ENCODE assay signal across 8 cellular contexts in the genomic region with DNA sequence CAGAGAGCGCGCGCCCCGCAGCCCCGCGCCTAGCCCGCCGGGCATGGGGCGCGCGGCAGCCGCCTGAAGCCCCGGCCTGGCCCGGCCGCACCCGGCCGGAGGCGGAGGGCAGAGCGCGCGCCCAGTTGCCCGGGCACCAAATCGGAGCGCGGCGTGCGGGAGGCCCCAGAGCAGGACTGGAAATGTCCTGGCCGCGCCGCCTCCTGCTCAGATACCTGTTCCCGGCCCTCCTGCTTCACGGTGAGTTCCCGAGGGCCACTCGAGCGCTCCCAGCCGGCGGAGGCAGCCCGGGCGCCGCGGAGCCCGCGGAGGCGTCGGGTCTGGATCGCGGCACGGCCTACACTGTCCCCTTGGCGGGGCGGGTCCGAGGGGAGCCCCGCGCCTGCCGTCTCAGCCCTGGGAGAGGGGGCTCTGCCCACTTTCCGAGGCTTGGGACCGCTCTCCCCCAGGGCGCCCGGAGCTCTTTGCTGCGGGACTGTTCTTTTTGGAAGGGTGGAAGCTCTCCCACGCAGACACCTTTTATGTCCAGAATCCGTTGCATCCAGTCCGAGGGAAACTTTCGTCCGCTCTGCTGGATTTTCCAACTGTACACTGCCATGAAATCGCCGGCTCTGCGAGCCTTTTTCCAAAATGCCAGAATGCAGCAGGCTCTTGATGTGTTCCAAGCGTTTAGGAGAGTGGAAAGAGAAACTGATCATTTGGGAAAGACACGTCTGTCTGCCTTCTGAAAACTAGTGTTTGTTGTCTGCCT. TPM values are rescaled to one million over a fixed set of nuclear protein-coding genes. Genes with fewer than 3 reads are reported as not detected.
DNase-seq lines count a peak whose midpoint lies in the region; ATAC-seq and TF ChIP-seq lines count a peak whose summit lies in the region.

No MANE protein-coding gene starts in this region.

- WGBS in spleen, 5 donors = 1 to 3% (median 2%) methylated on average over 33 to 69 of the region's 69 CpGs

- H3K27ac ChIP-seq in spleen = peak overlapping the region in 7 of 8 donors; percentile 63 to 81 (median 70)

- no peaks in the 10 kb centered on the region for H3K36me3 Mint-ChIP-seq in activated T-helper 2 cell treated with anti-CD3 and anti-CD28 coated beads, Interferon-gamma antibody, Interleukin-2, Interleukin-4, amounts not matched to agents 10 μg/mL and 5 μg/mL and 100 μg/mL, durations not matched to agents 14 hours and 24 hours and 36 hours (ENCODE audit: low read depth)

- in situ Hi-C loops in GM13977 (cut with MboI; ENCODE audit: low pct_unique_long_range_greater_than_20kb, low sequenced_read_pairs, unreplicated experiment) = no loop called here

- H3K9me3 ChIP-seq in iPS-15b (ENCODE audit: control insufficient read depth, insufficient read depth, low read length) (no peaks in the 10 kb centered on the region), spleen (no peaks in the 10 kb centered on the region)

- H3K27me3 ChIP-seq in iPS-15b (ENCODE audit: control insufficient read depth, insufficient read depth, low read length) = peaks cover 48% of the 10 kb centered on the region
- H3K27me3 ChIP-seq in spleen (replicated peaks in 1 of 7) = peaks cover 0 to 78% (median 30%) of the 10 kb centered on the region in 7 donors

- H3K4me3 ChIP-seq in iPS-15b (ENCODE audit: low read depth, low read length) = peak overlapping the region; percentile 60
- peak overlapping the region; percentile 30 to 72 (median 44) for H3K4me3 ChIP-seq in spleen

- H3K27me3 Mint-ChIP-seq in activated T-helper 2 cell treated with anti-CD3 and anti-CD28 coated beads, Interferon-gamma antibody, Interleukin-2, Interleukin-4, amounts not matched to agents 10 μg/mL and 5 μg/mL and 100 μg/mL, durations not matched to agents 14 hours and 24 hours and 36 hours (ENCODE audit: low read depth) = peaks cover 70% of the 10 kb centered on the region

- TF ChIP-seq POLR2A in spleen (IDR thresholded peaks at IDR 0.05) = no peak

- H3K36me3 ChIP-seq in iPS-15b (ENCODE audit: control insufficient read depth, insufficient read depth, low read length) (no peaks in the 10 kb centered on the region), spleen (no peaks in the 10 kb centered on the region)

- peak; percentile 31 for ATAC-seq in HG02759 (IDR thresholded peaks at IDR 0.05; ENCODE audit: unreplicated experiment)
- no peak for ATAC-seq in GM18520 (IDR thresholded peaks at IDR 0.05; ENCODE audit: unreplicated experiment)
- no peak for ATAC-seq in HG03565 (IDR thresholded peaks at IDR 0.05; ENCODE audit: unreplicated experiment)
- ATAC-seq in GM18517 (IDR thresholded peaks at IDR 0.05; ENCODE audit: unreplicated experiment) = no peak

- peaks cover 8% of the 10 kb centered on the region for H3K4me1 ChIP-seq in iPS-15b (ENCODE audit: control insufficient read depth, insufficient read depth, low read length)
- H3K4me1 ChIP-seq in spleen = peaks cover 0 to 27% (median 13%) of the 10 kb centered on the region in 6 donors

- DNase-seq in activated T-helper 2 cell treated with anti-CD3 and anti-CD28 coated beads, Interferon-gamma antibody, Interleukin-2, Interleukin-4, amounts not matched to agents 10 μg/mL and 5 μg/mL and 100 μg/mL, durations not matched to agents 14 hours and 24 hours and 36 hours (ENCODE audit: low spot score) = no peak
- DNase-seq in spleen (no peak), GM13977 (ENCODE audit: low spot score) (no peak)

- H3K4me3 Mint-ChIP-seq in activated T-helper 2 cell treated with anti-CD3 and anti-CD28 coated beads, Interferon-gamma antibody, Interleukin-2, Interleukin-4, amounts not matched to agents 10 μg/mL and 5 μg/mL and 100 μg/mL, durations not matched to agents 14 hours and 24 hours and 36 hours (ENCODE audit: low read depth) = peak overlapping the region; percentile 42

- TF ChIP-seq CTCF in spleen (IDR thresholded peaks at IDR 0.05 in 8 of 11, conservative IDR thresholded peaks at IDR 0.05 in 3 of 11) (no peak), GM13977 (IDR thresholded peaks at IDR 0.05; ENCODE audit: extremely low read depth, insufficient read depth, missing control alignments) (no peak)

- no peaks in the 10 kb centered on the region for H3K9me3 Mint-ChIP-seq in activated T-helper 2 cell treated with anti-CD3 and anti-CD28 coated beads, Interferon-gamma antibody, Interleukin-2, Interleukin-4, amounts not matched to agents 10 μg/mL and 5 μg/mL and 100 μg/mL, durations not matched to agents 14 hours and 24 hours and 36 hours

- H3K4me1 Mint-ChIP-seq in activated T-helper 2 cell treated with anti-CD3 and anti-CD28 coated beads, Interferon-gamma antibody, Interleukin-2, Interleukin-4, amounts not matched to agents 10 μg/mL and 5 μg/mL and 100 μg/mL, durations not matched to agents 14 hours and 24 hours and 36 hours (ENCODE audit: low read depth) = peaks cover 2% of the 10 kb centered on the region

- H3K27ac Mint-ChIP-seq in activated T-helper 2 cell treated with anti-CD3 and anti-CD28 coated beads, Interferon-gamma antibody, Interleukin-2, Interleukin-4, amounts not matched to agents 10 μg/mL and 5 μg/mL and 100 μg/mL, durations not matched to agents 14 hours and 24 hours and 36 hours = no peak overlapping the region

- intact Hi-C loops in activated T-helper 2 cell treated with anti-CD3 and anti-CD28 coated beads, Interferon-gamma antibody, Interleukin-2, Interleukin-4, amounts not matched to agents 10 μg/mL and 5 μg/mL and 100 μg/mL, durations not matched to agents 14 hours and 24 hours and 36 hours (cut with micrococcal nuclease) = no loop called here
- intact Hi-C loops in spleen (cut with DNase I; ENCODE audit: low total_unique reads) = no loop called here

- no peak overlapping the region for H3K9ac ChIP-seq in iPS-15b (ENCODE audit: low read depth, low read length)

RNA-seq across cellular contexts. Expression of gene APCDD1, which starts 0.5 kb away (rescaled TPM):
- not detected in 2 replicates for total RNA-seq in activated T-helper 2 cell treated with anti-CD3 and anti-CD28 coated beads, Interferon-gamma antibody, Interleukin-2, Interleukin-4, amounts not matched to agents 10 μg/mL and 5 μg/mL and 100 μg/mL, durations not matched to agents 14 hours and 24 hours and 36 hours
- total RNA-seq in spleen = 10 to 100 TPM in 1 of 7 donors, 1 to 10 TPM in 6; 4.4 to 11.8 (median 9.6) TPM
- 1 to 10 TPM in 2 of 3 donors, under 1 TPM in 1; 0.93 to 2.5 (median 1.9) TPM for polyA plus RNA-seq in spleen
